ENCODE assay signal across 1 cellular context in the genomic region with DNA sequence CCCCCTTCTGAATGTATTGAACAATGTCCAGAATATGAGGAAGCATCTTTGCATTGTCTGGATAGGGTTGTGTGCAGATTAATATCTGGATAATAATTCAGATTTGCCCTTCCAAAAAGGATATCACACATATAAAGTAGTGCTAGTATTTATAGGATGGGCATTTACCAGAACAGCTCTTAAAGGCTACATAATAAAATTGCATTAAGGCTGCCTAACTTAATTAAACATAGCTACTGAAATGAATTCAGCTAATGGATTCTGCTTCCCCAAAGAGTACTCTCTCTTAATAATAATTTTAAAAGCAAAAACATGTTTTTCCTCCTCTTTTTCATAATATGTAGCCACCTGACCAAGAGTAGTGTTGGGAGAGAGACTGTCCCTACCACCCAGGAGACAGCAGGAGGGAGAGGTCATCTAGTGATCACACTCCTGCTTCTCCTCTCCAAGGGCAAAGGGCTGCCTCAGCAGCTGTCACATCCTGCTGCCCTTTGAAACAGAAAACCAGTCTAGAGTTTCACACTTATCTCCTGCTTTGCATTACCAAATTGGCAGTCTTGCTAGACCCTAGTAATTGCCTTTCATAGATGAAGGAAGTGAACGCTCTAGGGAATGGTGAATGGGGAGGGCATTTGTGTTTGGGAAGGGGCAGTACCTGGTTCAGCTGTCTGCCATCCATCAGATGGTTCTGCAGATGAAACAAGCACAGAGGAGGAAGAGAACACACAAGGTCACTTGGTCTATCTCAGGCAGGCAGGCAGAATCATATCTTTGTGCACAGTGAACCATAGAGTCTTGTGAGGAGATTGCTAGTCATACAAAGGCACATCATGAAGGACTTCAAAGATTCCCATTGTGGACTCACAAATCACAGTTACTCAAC.
TF ChIP-seq lines count a peak whose summit lies in the region.

No MANE protein-coding gene starts in this region.

TF ChIP-seq in IMR-90, 13 proteins besides CTCF, POLR2A, EP300 and RAD21:
- TF ChIP-seq MXI1 (IDR thresholded peaks at IDR 0.05; ENCODE audit: borderline replicate concordance, low read depth, low read length) (no peak), CEBPB (IDR thresholded peaks at IDR 0.05; ENCODE audit: low read depth, low read length) (no peak), NFE2L2 (IDR thresholded peaks at IDR 0.05; ENCODE audit: low read depth, low read length) (no peak), CHD1 (IDR thresholded peaks at IDR 0.05; ENCODE audit: low read depth, low read length) (no peak), FOS (IDR thresholded peaks at IDR 0.05; ENCODE audit: low read depth, low read length) (no peak), BHLHE40 (IDR thresholded peaks at IDR 0.05; ENCODE audit: low read depth, low read length) (no peak), SMC3 (IDR thresholded peaks at IDR 0.05; ENCODE audit: low read depth, low read length) (no peak)
- TF ChIP-seq, protein P1, sequence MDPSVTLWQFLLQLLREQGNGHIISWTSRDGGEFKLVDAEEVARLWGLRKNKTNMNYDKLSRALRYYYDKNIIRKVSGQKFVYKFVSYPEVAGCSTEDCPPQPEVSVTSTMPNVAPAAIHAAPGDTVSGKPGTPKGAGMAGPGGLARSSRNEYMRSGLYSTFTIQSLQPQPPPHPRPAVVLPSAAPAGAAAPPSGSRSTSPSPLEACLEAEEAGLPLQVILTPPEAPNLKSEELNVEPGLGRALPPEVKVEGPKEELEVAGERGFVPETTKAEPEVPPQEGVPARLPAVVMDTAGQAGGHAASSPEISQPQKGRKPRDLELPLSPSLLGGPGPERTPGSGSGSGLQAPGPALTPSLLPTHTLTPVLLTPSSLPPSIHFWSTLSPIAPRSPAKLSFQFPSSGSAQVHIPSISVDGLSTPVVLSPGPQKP (IDR thresholded peaks at IDR 0.05; ENCODE audit: borderline replicate concordance, low read depth, low read length), result no peak
